In the genomic region with DNA sequence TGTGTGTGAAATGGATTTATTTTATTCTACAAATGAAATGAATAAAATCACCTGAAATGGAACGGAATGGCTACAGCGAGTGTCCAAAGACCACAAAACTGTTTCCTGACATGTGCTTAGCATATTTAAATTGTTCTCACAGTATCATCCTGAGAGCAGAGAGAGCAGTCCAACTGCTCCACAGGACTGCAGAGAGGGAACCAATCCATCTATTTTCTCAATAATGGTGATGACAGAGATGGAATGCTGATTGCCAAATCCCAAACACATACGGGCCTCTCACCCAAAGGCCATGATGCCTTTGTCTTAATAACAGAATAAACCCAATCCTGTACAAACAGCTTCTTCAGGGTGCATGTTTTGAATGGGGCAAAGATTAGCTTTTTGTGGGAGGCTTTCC, we compare ENCODE assay signal across 16 cellular contexts. TPM values are rescaled to one million over a fixed set of nuclear protein-coding genes. Genes with fewer than 3 reads are reported as not detected.
DNase-seq lines count a peak whose midpoint lies in the region; ATAC-seq and TF ChIP-seq lines count a peak whose summit lies in the region.
"Had no signal": no experiment of that assay in that cellular context is flagged by ENCODE, and none has a peak within 500 bp of the region (broad histone marks: within the 10 kb centered on the region; RNA-seq: fewer than 3 reads in every experiment).

No MANE protein-coding gene starts in this region.

- H3K27ac ChIP-seq in left ventricle myocardium inferior (replicated peaks) = peak overlapping the region; percentile 1
- H3K27ac ChIP-seq in right atrium auricular region = no peak overlapping the region
- H3K27ac ChIP-seq in gastroesophageal sphincter = no peak overlapping the region
- no peak overlapping the region for H3K27ac ChIP-seq in heart right ventricle
- H3K27ac ChIP-seq in esophagus muscularis mucosa (replicated peaks in 1 of 4) = no peak overlapping the region

- H3K9me3 ChIP-seq in left ventricle myocardium inferior (replicated peaks) (no peaks in the 10 kb centered on the region), right atrium auricular region (no peaks in the 10 kb centered on the region), gastroesophageal sphincter (no peaks in the 10 kb centered on the region), heart right ventricle (no peaks in the 10 kb centered on the region), esophagus muscularis mucosa (no peaks in the 10 kb centered on the region)

- H3K4me1 ChIP-seq in left ventricle myocardium inferior (peaks cover 40% of the 10 kb centered on the region), right atrium auricular region (peaks cover 0 to 24% of the 10 kb centered on the region in 2 donors), gastroesophageal sphincter (peaks cover 0 to 9% (median 0%) of the 10 kb centered on the region in 3 donors), heart right ventricle (peaks cover 0 to 64% (median 18%) of the 10 kb centered on the region in 9 donors), esophagus muscularis mucosa (peaks cover 0 to 19% (median 3%) of the 10 kb centered on the region in 4 donors)

- no peaks in the 10 kb centered on the region for H3K27me3 ChIP-seq in left ventricle myocardium inferior (ENCODE audit: low read depth)
- H3K27me3 ChIP-seq in right atrium auricular region = no peaks in the 10 kb centered on the region
- no peaks in the 10 kb centered on the region for H3K27me3 ChIP-seq in gastroesophageal sphincter
- H3K27me3 ChIP-seq in H7 (ENCODE audit: control insufficient read depth, insufficient read depth, low read length) = no peaks in the 10 kb centered on the region
- no peaks in the 10 kb centered on the region for H3K27me3 ChIP-seq in heart right ventricle
- H3K27me3 ChIP-seq in esophagus muscularis mucosa = no peaks in the 10 kb centered on the region

- peak; percentile 14 for ATAC-seq in gastroesophageal sphincter
- ATAC-seq in heart right ventricle = no peak

- TF ChIP-seq EP300 in gastroesophageal sphincter (IDR thresholded peaks at IDR 0.05) (no peak), esophagus muscularis mucosa (IDR thresholded peaks at IDR 0.05) (no peak)

- no peak for TF ChIP-seq CTCF in left ventricle myocardium inferior (IDR thresholded peaks at IDR 0.05; ENCODE audit: borderline replicate concordance)
- no peak for TF ChIP-seq CTCF in right atrium auricular region (IDR thresholded peaks at IDR 0.05)
- no peak for TF ChIP-seq CTCF in choroid plexus epithelial cell (conservative IDR thresholded peaks at IDR 0.05; ENCODE audit: low read depth, low read length)
- TF ChIP-seq CTCF in gastroesophageal sphincter (IDR thresholded peaks at IDR 0.05) = no peak
- no peak for TF ChIP-seq CTCF in heart right ventricle (IDR thresholded peaks at IDR 0.05)
- no peak for TF ChIP-seq CTCF in esophagus muscularis mucosa (IDR thresholded peaks at IDR 0.05)

- no peak for DNase-seq in left ventricle myocardium inferior
- no peak for DNase-seq in right atrium auricular region (ENCODE audit: low spot score)
- peak; percentile 75 for DNase-seq in choroid plexus epithelial cell (ENCODE audit: low read depth)
- no peak for DNase-seq in DMS 273 treated with DMSO at 0.1 percent for 48 hours (lab: John Stamatoyannopoulos, UW)
- DNase-seq in H7 = no peak
- no peak for DNase-seq in heart right ventricle
- DNase-seq in esophagus muscularis mucosa (ENCODE audit: extremely low spot score) = no peak
- DNase-seq: CD8-positive, alpha-beta T cell; GF-D8; Karpas-422; MM.1S; NCI-H1105 treated with DMSO at 0.1 percent for 48 hours; NCI-H187 treated with DMSO at 0.1 percent for 48 hours; NCI-H2171; NCI-H774 had no signal

- TF ChIP-seq POLR2A in gastroesophageal sphincter (IDR thresholded peaks at IDR 0.05) (no peak), esophagus muscularis mucosa (IDR thresholded peaks at IDR 0.05; ENCODE audit: low read depth) (no peak)

- H3K4me3 ChIP-seq in left ventricle myocardium inferior (no peak overlapping the region), right atrium auricular region (no peak overlapping the region), choroid plexus epithelial cell (ENCODE audit: low read depth, low read length) (no peak overlapping the region), gastroesophageal sphincter (no peak overlapping the region), H7 (ENCODE audit: insufficient read depth, low read depth, low read length) (no peak overlapping the region), heart right ventricle (no peak overlapping the region), esophagus muscularis mucosa (no peak overlapping the region)

- intact Hi-C loops in left ventricle myocardium inferior (cut with micrococcal nuclease) = no loop called here
- intact Hi-C loops in heart right ventricle (cut with DNase I) = loop anchor here in 1 of 10 donors (10.0 kb wide), 1 partner anchor 88 kb away; a partner anchor contains a TSS
- intact Hi-C loops in esophagus muscularis mucosa (cut with DNase I) = no loop called here

- WGBS in gastroesophageal sphincter (ENCODE audit: low coverage in 1 of 2), 2 donors = 66 to 68% methylated on average over 3 of the region's 3 CpGs
- WGBS in heart right ventricle, 2 donors = 77 to 87% methylated on average over 3 of the region's 3 CpGs
- WGBS in esophagus muscularis mucosa = 73% methylated on average over 3 of the region's 3 CpGs

- peaks cover 98% of the 10 kb centered on the region for H3K36me3 ChIP-seq in left ventricle myocardium inferior
- peaks cover 79% of the 10 kb centered on the region for H3K36me3 ChIP-seq in right atrium auricular region
- peaks cover 12 to 99% of the 10 kb centered on the region in 2 donors for H3K36me3 ChIP-seq in gastroesophageal sphincter
- H3K36me3 ChIP-seq in H7 (replicated peaks; ENCODE audit: control insufficient read depth, insufficient read depth, low read length) = peaks cover 20% of the 10 kb centered on the region
- peaks cover 0 to 100% (median 82%) of the 10 kb centered on the region in 9 donors for H3K36me3 ChIP-seq in heart right ventricle
- H3K36me3 ChIP-seq in esophagus muscularis mucosa = peaks cover 39 to 95% (median 80%) of the 10 kb centered on the region in 4 donors

RNA-seq across cellular contexts. Expression of a gene that starts 41.1 kb away (rescaled TPM):
- total RNA-seq in left ventricle myocardium inferior = 42.2 TPM
- 10 to 100 TPM; 34.8 to 36.6 TPM for total RNA-seq in right atrium auricular region
- 10 to 100 TPM; 47.0 to 59.9 (median 53.5) TPM for total RNA-seq in gastroesophageal sphincter
- total RNA-seq in H7 (2014; rRNA removed; shearing (Covaris generic)) = 25.7 and 34.1 TPM in 2 replicates
- 100 to 1,000 TPM in 1 of 10 donors, 10 to 100 TPM in 9; 35.9 to 438 (median 52.4) TPM for total RNA-seq in heart right ventricle
- polyA plus RNA-seq in heart right ventricle = 10 to 100 TPM in 1 of 2 donors, 1 to 10 TPM in 1; 8.9 to 14.6 TPM
- total RNA-seq in esophagus muscularis mucosa = 10 to 100 TPM; 44.2 to 57.3 (median 48.6) TPM
